In the genomic region with DNA sequence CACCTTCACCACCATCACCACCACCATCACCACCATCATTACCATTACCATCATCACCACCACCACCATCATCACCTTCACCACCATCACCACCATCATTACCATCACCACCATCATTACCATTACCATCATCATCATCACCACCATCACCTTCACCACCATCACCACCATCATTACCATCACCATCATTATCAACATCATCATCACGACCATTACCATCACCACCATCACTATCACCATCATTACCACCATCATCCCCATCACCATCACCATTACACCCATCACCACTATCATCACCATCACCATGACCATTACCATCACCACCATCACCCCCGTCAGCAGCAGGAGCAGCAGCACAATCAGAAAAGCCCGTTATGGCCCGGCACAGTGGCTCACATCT, we compare ENCODE assay signal across 25 cellular contexts.
DNase-seq lines count a peak whose midpoint lies in the region; ATAC-seq, FAIRE-seq and TF ChIP-seq lines count a peak whose summit lies in the region.
"Had no signal": no experiment of that assay in that cellular context is flagged by ENCODE, and none has a peak within 500 bp of the region (broad histone marks: within the 10 kb centered on the region; RNA-seq: fewer than 3 reads in every experiment).

No MANE protein-coding gene starts in this region.

- FAIRE-seq in GM12892 (lab: Jason Lieb, UNC), result peak; percentile 24
- FAIRE-seq: A204.1, D721Med had no signal

- H3K27me3 ChIP-seq in upper lobe of right lung, result no peaks in the 10 kb centered on the region
- H3K27me3 ChIP-seq: BE2C, hepatocyte, testis had no signal

- no peak for ATAC-seq in activated naive CD8-positive, alpha-beta T cell treated with anti-CD3 and anti-CD28 coated beads, Interleukin-2, amount 50 U/mL, for 24 hours
- ATAC-seq in sciatic nerve (no peak), upper lobe of right lung (no peak)
- ATAC-seq: esophagus mucosa, GM23338, left ventricle myocardium superior, Panc1 had no signal

- peak overlapping the region; percentile 10 for H3K27ac Mint-ChIP-seq in activated CD4-positive, alpha-beta T cell treated with anti-CD3 and anti-CD28 coated beads, Interleukin-2, amount 10 ng/mL, durations not matched to agents 24 days and 14 days
- peak overlapping the region; percentile 27 for H3K27ac Mint-ChIP-seq in activated naive CD8-positive, alpha-beta T cell treated with anti-CD3 and anti-CD28 coated beads, Interleukin-2, amount 50 U/mL, for 24 hours
- H3K27ac Mint-ChIP-seq in nephron progenitor cell, result peak overlapping the region; percentile 3
- H3K27ac Mint-ChIP-seq: GM23338, mesothelial cell of epicardium had no signal

- no peak for DNase-seq in activated CD4-positive, alpha-beta T cell treated with anti-CD3 and anti-CD28 coated beads, Interleukin-2, amount 10 ng/mL, durations not matched to agents 24 days and 14 days
- DNase-seq in activated CD4-positive, alpha-beta T cell treated with anti-CD3 and anti-CD28 coated beads, Interleukin-2, amount 50 U/mL, for 48 hours, result no peak
- DNase-seq in GM12892 (ENCODE audit: insufficient read length) (no peak), nephron progenitor cell (no peak), sciatic nerve (ENCODE audit: low spot score) (no peak), Ammon's horn (ENCODE audit: low spot score) (no peak), upper lobe of right lung (no peak)
- no peak for DNase-seq in activated naive CD8-positive, alpha-beta T cell treated with anti-CD3 and anti-CD28 coated beads, Interleukin-2, amount 50 U/mL, for 24 hours
- DNase-seq: activated CD4-positive, alpha-beta T cell treated with anti-CD3 and anti-CD28 coated beads for 4 hours; BE2C; effector CD8-positive, alpha-beta T cell; foreskin melanocyte; left ventricle myocardium superior; NCI-H1417; NCI-H524; NK-92 treated with Interleukin-12 subunit alpha and Interleukin-12 subunit beta, amount 100 ng/mL, for 24 hours; SIG-M5; testis had no signal

- peaks cover 17% of the 10 kb centered on the region for H3K4me1 Mint-ChIP-seq in activated CD4-positive, alpha-beta T cell treated with anti-CD3 and anti-CD28 coated beads, Interleukin-2, amount 10 ng/mL, durations not matched to agents 24 days and 14 days
- peaks cover 22% of the 10 kb centered on the region for H3K4me1 Mint-ChIP-seq in activated naive CD8-positive, alpha-beta T cell treated with anti-CD3 and anti-CD28 coated beads, Interleukin-2, amount 50 U/mL, for 24 hours
- H3K4me1 Mint-ChIP-seq in nephron progenitor cell, result peaks cover 43% of the 10 kb centered on the region

- no peak overlapping the region for H3K4me3 ChIP-seq in upper lobe of right lung
- H3K4me3 ChIP-seq: GM23338, hepatocyte, testis had no signal

- H3K4me3 Mint-ChIP-seq in activated CD4-positive, alpha-beta T cell treated with anti-CD3 and anti-CD28 coated beads, Interleukin-2, amount 10 ng/mL, durations not matched to agents 24 days and 14 days, result no peak overlapping the region
- peak overlapping the region; percentile 22 for H3K4me3 Mint-ChIP-seq in activated naive CD8-positive, alpha-beta T cell treated with anti-CD3 and anti-CD28 coated beads, Interleukin-2, amount 50 U/mL, for 24 hours
- H3K4me3 Mint-ChIP-seq in nephron progenitor cell, result no peak overlapping the region
- H3K4me3 Mint-ChIP-seq: GM23338, mesothelial cell of epicardium had no signal

- peaks cover 61% of the 10 kb centered on the region for H3K36me3 Mint-ChIP-seq in activated CD4-positive, alpha-beta T cell treated with anti-CD3 and anti-CD28 coated beads, Interleukin-2, amount 10 ng/mL, durations not matched to agents 24 days and 14 days (ENCODE audit: low read depth)
- peaks cover 29% of the 10 kb centered on the region for H3K36me3 Mint-ChIP-seq in activated naive CD8-positive, alpha-beta T cell treated with anti-CD3 and anti-CD28 coated beads, Interleukin-2, amount 50 U/mL, for 24 hours (ENCODE audit: low read depth)
- no peaks in the 10 kb centered on the region for H3K36me3 Mint-ChIP-seq in nephron progenitor cell (ENCODE audit: low read depth)
- H3K36me3 Mint-ChIP-seq: mesothelial cell of epicardium had no signal

- TF ChIP-seq POLR2A in GM12892 (IDR thresholded peaks at IDR 0.05; ENCODE audit: low read depth, low read length), result no peak

- no peak for TF ChIP-seq CTCF in nephron progenitor cell (IDR thresholded peaks at IDR 0.05)
- no peak for TF ChIP-seq CTCF in upper lobe of right lung (IDR thresholded peaks at IDR 0.05)

- intact Hi-C loops in activated CD4-positive, alpha-beta T cell treated with anti-CD3 and anti-CD28 coated beads, Interleukin-2, amount 10 ng/mL, durations not matched to agents 24 days and 14 days (cut with micrococcal nuclease), result no loop called here
- intact Hi-C loops in sciatic nerve (cut with DNase I) (no loop called here), upper lobe of right lung (cut with DNase I) (no loop called here)

- H3K9me3 Mint-ChIP-seq in activated CD4-positive, alpha-beta T cell treated with anti-CD3 and anti-CD28 coated beads, Interleukin-2, amount 10 ng/mL, durations not matched to agents 24 days and 14 days, result no peaks in the 10 kb centered on the region
- no peaks in the 10 kb centered on the region for H3K9me3 Mint-ChIP-seq in activated naive CD8-positive, alpha-beta T cell treated with anti-CD3 and anti-CD28 coated beads, Interleukin-2, amount 50 U/mL, for 24 hours
- no peaks in the 10 kb centered on the region for H3K9me3 Mint-ChIP-seq in nephron progenitor cell
- H3K9me3 Mint-ChIP-seq: GM23338, mesothelial cell of epicardium had no signal

- no peak overlapping the region for H3K27ac ChIP-seq in upper lobe of right lung
- H3K27ac ChIP-seq: hepatocyte, testis had no signal

- H3K9me3 ChIP-seq in upper lobe of right lung, result no peaks in the 10 kb centered on the region
- H3K9me3 ChIP-seq: BE2C, testis had no signal

- H3K27me3 Mint-ChIP-seq in activated CD4-positive, alpha-beta T cell treated with anti-CD3 and anti-CD28 coated beads, Interleukin-2, amount 10 ng/mL, durations not matched to agents 24 days and 14 days, result no peaks in the 10 kb centered on the region
- H3K27me3 Mint-ChIP-seq in activated naive CD8-positive, alpha-beta T cell treated with anti-CD3 and anti-CD28 coated beads, Interleukin-2, amount 50 U/mL, for 24 hours, result no peaks in the 10 kb centered on the region
- peaks cover 13% of the 10 kb centered on the region for H3K27me3 Mint-ChIP-seq in nephron progenitor cell (ENCODE audit: low read depth, poor library complexity)

- H3K36me3 ChIP-seq in upper lobe of right lung, result peaks cover 38% of the 10 kb centered on the region
- H3K36me3 ChIP-seq: BE2C had no signal

- H3K4me1 ChIP-seq in upper lobe of right lung, result peaks cover 24% of the 10 kb centered on the region
- H3K4me1 ChIP-seq: BE2C had no signal
